16 cellular contexts compared by ENCODE assay signal in the genomic region with DNA sequence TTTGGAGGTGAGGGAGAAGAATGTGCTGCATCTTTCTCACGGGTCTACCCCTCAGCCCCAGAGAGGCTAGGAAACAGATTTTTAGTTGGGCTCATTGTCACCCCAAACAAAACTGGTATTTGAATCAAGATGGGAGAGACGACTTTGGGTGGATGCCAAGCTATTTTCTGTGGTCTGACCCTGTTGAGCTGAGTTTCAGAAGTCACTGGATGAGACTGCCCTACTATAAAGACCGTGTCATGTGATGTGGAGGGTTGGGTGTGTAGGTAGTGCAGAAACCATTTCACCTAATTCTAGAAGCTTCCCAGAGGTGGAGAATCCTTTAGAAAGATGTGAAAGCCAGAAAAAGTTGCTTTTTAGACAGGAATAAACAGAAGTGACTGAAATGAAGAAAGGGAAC.
DNase-seq lines count a peak whose midpoint lies in the region; ATAC-seq and TF ChIP-seq lines count a peak whose summit lies in the region.
"Had no signal": no experiment of that assay in that cellular context is flagged by ENCODE, and none has a peak within 500 bp of the region (broad histone marks: within the 10 kb centered on the region; RNA-seq: fewer than 3 reads in every experiment).

No MANE protein-coding gene starts in this region.

- peaks cover 13% of the 10 kb centered on the region for H3K4me1 Mint-ChIP-seq in neural progenitor cell
- peaks cover 7% of the 10 kb centered on the region for H3K4me1 Mint-ChIP-seq in endothelial cell (ENCODE audit: unreplicated experiment)

- H3K27ac ChIP-seq in KMS-11 (peak overlapping the region; percentile 47; the same call in 1 of the 2 replicates), neural progenitor cell (no peak overlapping the region)
- H3K27ac ChIP-seq: A549, C4-2B had no signal

- H4K20me1 ChIP-seq in KMS-11 (ENCODE audit: insufficient read depth) (no peaks in the 10 kb centered on the region), neural progenitor cell (ENCODE audit: low read depth) (no peaks in the 10 kb centered on the region)

- H3K27me3 Mint-ChIP-seq in neural progenitor cell (ENCODE audit: insufficient read depth, low read depth) (peaks cover 2% of the 10 kb centered on the region), endothelial cell (ENCODE audit: unreplicated experiment) (no peaks in the 10 kb centered on the region)
- H3K27me3 Mint-ChIP-seq: CD4-positive, alpha-beta memory T cell; IgD-negative memory B cell had no signal

- H3F3A ChIP-seq in neural progenitor cell (ENCODE audit: low read depth), result no peaks in the 10 kb centered on the region

- DNase-seq in GM12865 (ENCODE audit: low read depth) (peak; percentile 37), choroid plexus epithelial cell (ENCODE audit: low read depth) (peak; percentile 4), neural progenitor cell (ENCODE audit: low spot score) (no peak), endothelial cell (ENCODE audit: low spot score) (no peak), NCI-H69 (lab: John Stamatoyannopoulos, UW) (no peak)
- DNase-seq: BE2C; CD4-positive, alpha-beta memory T cell; DMS79 treated with DMSO at 0.1 percent for 48 hours; GF-D8; H7 had no signal

- no peaks in the 10 kb centered on the region for H3K9me3 ChIP-seq in neural progenitor cell (ENCODE audit: low read depth)
- H3K9me3 ChIP-seq: A549, BE2C had no signal

- H3K79me2 ChIP-seq in KMS-11 (ENCODE audit: insufficient read depth, low read depth), result no peaks in the 10 kb centered on the region
- H3K79me2 ChIP-seq in neural progenitor cell (ENCODE audit: low read depth), result no peaks in the 10 kb centered on the region

- ATAC-seq in HG02840 (IDR thresholded peaks at IDR 0.05; ENCODE audit: low FRiP score, unreplicated experiment), result no peak
- ATAC-seq: A549, GM23338 had no signal

- H3K9ac ChIP-seq in KMS-11 (no peak overlapping the region; the same call in 1 of the 2 replicates), neural progenitor cell (no peak overlapping the region)

- H3K36me3 Mint-ChIP-seq in neural progenitor cell (no peaks in the 10 kb centered on the region), endothelial cell (ENCODE audit: low read depth, unreplicated experiment) (no peaks in the 10 kb centered on the region)
- H3K36me3 Mint-ChIP-seq: CD4-positive, alpha-beta memory T cell had no signal

- H3K27ac Mint-ChIP-seq in neural progenitor cell (no peak overlapping the region), endothelial cell (ENCODE audit: unreplicated experiment) (no peak overlapping the region)
- H3K27ac Mint-ChIP-seq: IgD-negative memory B cell had no signal

- H3K4me3 Mint-ChIP-seq in neural progenitor cell (no peak overlapping the region), endothelial cell (ENCODE audit: unreplicated experiment) (no peak overlapping the region)
- H3K4me3 Mint-ChIP-seq: CD4-positive, alpha-beta memory T cell; GM23338; IgD-negative memory B cell had no signal

- H3K36me3 ChIP-seq in KMS-11 (ENCODE audit: insufficient read depth), result no peaks in the 10 kb centered on the region
- no peaks in the 10 kb centered on the region for H3K36me3 ChIP-seq in neural progenitor cell
- H3K36me3 ChIP-seq: BE2C had no signal

- H3K4me1 ChIP-seq in KMS-11 (ENCODE audit: low read depth, poor library complexity, severe bottlenecking) (peaks cover 22% of the 10 kb centered on the region), neural progenitor cell (peaks cover 16% of the 10 kb centered on the region)
- H3K4me1 ChIP-seq: A549, BE2C had no signal

- H3K9me3 Mint-ChIP-seq in neural progenitor cell (no peaks in the 10 kb centered on the region), endothelial cell (ENCODE audit: unreplicated experiment) (no peaks in the 10 kb centered on the region)
- H3K9me3 Mint-ChIP-seq: CD4-positive, alpha-beta memory T cell; GM23338; IgD-negative memory B cell had no signal

- H2AFZ ChIP-seq in KMS-11 (ENCODE audit: low read depth) (peak overlapping the region; percentile 25; the same call in 1 of the 2 replicates), neural progenitor cell (replicated peaks) (no peak overlapping the region)
- H2AFZ ChIP-seq: GM23338 had no signal

- H3K4me2 ChIP-seq in KMS-11, result peak overlapping the region; percentile 54
- H3K4me2 ChIP-seq in neural progenitor cell, result peak overlapping the region; percentile 4
- H3K4me2 ChIP-seq: A549, GM23338 had no signal

- TF ChIP-seq CTCF in GM12865 (IDR thresholded peaks at IDR 0.05; ENCODE audit: insufficient read depth, low read depth, low read length, missing control alignments) (no peak), KMS-11 (conservative IDR thresholded peaks at IDR 0.05; ENCODE audit: low read depth, low read length) (no peak), choroid plexus epithelial cell (conservative IDR thresholded peaks at IDR 0.05; ENCODE audit: low read depth, low read length) (no peak), neural progenitor cell (IDR thresholded peaks at IDR 0.05) (no peak), endothelial cell (IDR thresholded peaks at IDR 0.05; ENCODE audit: unreplicated experiment) (no peak)

- H3K27me3 ChIP-seq in KMS-11 (ENCODE audit: insufficient read depth, low read depth) (no peaks in the 10 kb centered on the region), neural progenitor cell (no peaks in the 10 kb centered on the region)
- H3K27me3 ChIP-seq: BE2C had no signal

- H3K4me3 ChIP-seq in GM12865 (ENCODE audit: low read depth, low read length) (no peak overlapping the region), KMS-11 (IDR thresholded peaks at IDR 0.05; ENCODE audit: insufficient read depth, low read depth, low read length) (no peak overlapping the region), choroid plexus epithelial cell (ENCODE audit: low read depth, low read length) (no peak overlapping the region), neural progenitor cell (no peak overlapping the region)
- H3K4me3 ChIP-seq: A549, GM23338 had no signal

Comparison
In these comparisons a context has a peak if more than half of its experiments do, and no peak if none do; other contexts are left out.
1. DNase-seq: peak in GM12865 (single experiment) and choroid plexus epithelial cell (single experiment); none in neural progenitor cell (single experiment), endothelial cell (single experiment) and NCI-H69 (single experiment).